In the genomic region with DNA sequence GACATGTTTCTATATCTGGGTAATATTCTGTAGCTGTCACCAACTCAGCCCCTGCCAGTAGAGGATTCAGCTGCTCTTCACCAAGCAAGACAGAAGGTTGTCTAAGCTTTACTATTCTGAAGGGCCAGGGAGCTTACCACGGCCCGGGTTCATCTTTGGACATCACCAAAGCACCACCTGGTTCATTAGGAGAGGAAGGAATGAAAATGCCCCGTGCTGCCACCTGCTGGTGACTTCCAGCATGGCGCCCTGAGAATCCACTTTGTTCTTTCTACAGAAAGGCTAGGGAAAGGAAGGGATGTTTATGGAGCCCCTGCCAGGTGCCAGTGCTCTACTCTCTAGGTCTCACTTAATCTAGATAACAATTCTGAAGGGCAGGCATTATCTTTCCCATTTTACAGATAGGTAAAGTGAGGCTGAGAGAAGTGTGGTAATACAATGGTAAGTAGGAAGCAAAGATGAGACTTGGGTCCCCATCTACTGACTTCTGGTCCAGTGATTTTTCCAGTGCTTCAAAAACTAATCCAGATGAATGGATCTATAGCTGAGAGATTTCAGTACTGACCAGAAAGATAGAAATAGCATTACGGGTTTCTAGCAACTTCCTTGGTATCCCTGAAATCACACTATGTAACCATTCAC, we compare ENCODE assay signal across 8 cellular contexts.
A peak's percentile ranks its signal among the peaks of the same experiment; 100 is the strongest.
DNase-seq lines count a peak whose midpoint lies in the region; ATAC-seq and TF ChIP-seq lines count a peak whose summit lies in the region.

No MANE protein-coding gene starts in this region.

- no peak overlapping the region for H3K9ac ChIP-seq in SK-N-SH

- no peaks in the 10 kb centered on the region for H3F3A ChIP-seq in SK-N-SH (replicated peaks; ENCODE audit: insufficient read depth)

- WGBS in SK-N-SH (ENCODE audit: low lambda C conversion rate): 16% methylated on average over 5 of the region's 5 CpGs
- WGBS in adrenal gland, 4 donors: 20 to 47% (median 26%) methylated on average over 3 to 5 of the region's 5 CpGs
- WGBS in hepatocyte (ENCODE audit: low lambda C conversion rate, missing lambda C conversion rate): 26% methylated on average over 5 of the region's 5 CpGs
- 19 to 28% (median 24%) methylated on average over 5 of the region's 5 CpGs for WGBS in spleen, 5 donors

- H3K4me2 ChIP-seq in SK-N-SH (no peak overlapping the region), hepatocyte (no peak overlapping the region)

- intact Hi-C loops in adrenal gland (cut with DNase I): loop anchor here (2.0 to 5.0 kb wide), 2 partner anchors 124 to 125 kb away; no protein-coding TSS in a partner anchor
- intact Hi-C loops in spleen (cut with DNase I; ENCODE audit: low total_unique reads): no loop called here

- H3K27me3 ChIP-seq in SK-N-SH (ENCODE audit: insufficient read depth) (peaks cover 1% of the 10 kb centered on the region; the same call in 1 of the 2 replicates), adrenal gland (no peaks in the 10 kb centered on the region), hepatocyte (peaks cover 5% of the 10 kb centered on the region), spleen (replicated peaks in 1 of 7) (peaks cover 0 to 4% (median 0%) of the 10 kb centered on the region in 7 donors)

- H3K9me2 ChIP-seq in SK-N-SH (no peaks in the 10 kb centered on the region), hepatocyte (replicated peaks; ENCODE audit: insufficient read depth) (no peaks in the 10 kb centered on the region)

- ATAC-seq in GM19328 (IDR thresholded peaks at IDR 0.05; ENCODE audit: unreplicated experiment): no peak

- H2AFZ ChIP-seq in SK-N-SH (ENCODE audit: low read depth): no peak overlapping the region
- no peak overlapping the region for H2AFZ ChIP-seq in hepatocyte

- no peak for TF ChIP-seq EP300 in SK-N-SH (IDR thresholded peaks at IDR 0.05; ENCODE audit: borderline replicate concordance in 1 of 2, low read depth in 1 of 2, low read length in 1 of 2)

- POLR2A ChIA-PET in SK-N-SH (lab: Yijun Ruan, JAX): interaction anchor here (0.8 kb wide), 1 partner anchor 16 kb away, joined by 3 read pairs; no protein-coding TSS in a partner anchor

- peak; percentile 76 for TF ChIP-seq RAD21 in SK-N-SH (IDR thresholded peaks at IDR 0.05; ENCODE audit: low read length)

- DNase-seq in DMS114 treated with DMSO at 0.1 percent for 48 hours (lab: John Stamatoyannopoulos, UW; ENCODE audit: unreplicated experiment): peak; percentile 32
- DNase-seq in GM20000 (ENCODE audit: low spot score): peak; percentile 65
- DNase-seq in Jurkat, Clone E6-1 (ENCODE audit: low read depth, low spot score): peak; percentile 10
- DNase-seq in SK-N-SH: peak; percentile 68
- DNase-seq in adrenal gland: peak; percentile 53 to 92 (median 77)
- peak; percentile 62 for DNase-seq in hepatocyte (ENCODE audit: low spot score)
- peak; percentile 83 for DNase-seq in spleen

- H4K20me1 ChIP-seq in SK-N-SH (ENCODE audit: insufficient read depth) (no peaks in the 10 kb centered on the region), hepatocyte (ENCODE audit: insufficient read depth, poor library complexity, severe bottlenecking) (no peaks in the 10 kb centered on the region)

- H3K9me3 ChIP-seq in SK-N-SH (no peaks in the 10 kb centered on the region), adrenal gland (replicated peaks in 1 of 3) (no peaks in the 10 kb centered on the region), hepatocyte (ENCODE audit: low read depth) (no peaks in the 10 kb centered on the region), spleen (no peaks in the 10 kb centered on the region)

- no peaks in the 10 kb centered on the region; a peak in 1 of 4 replicates for H3K4me1 ChIP-seq in SK-N-SH (ENCODE audit: control insufficient read depth in 1 of 2, insufficient read depth in 2 of 2, low read depth in 1 of 2, low read length in 1 of 2)
- no peaks in the 10 kb centered on the region for H3K4me1 ChIP-seq in adrenal gland (replicated peaks in 1 of 2)
- H3K4me1 ChIP-seq in hepatocyte (ENCODE audit: insufficient read depth): no peaks in the 10 kb centered on the region
- no peaks in the 10 kb centered on the region for H3K4me1 ChIP-seq in spleen

- H3K79me2 ChIP-seq in SK-N-SH (ENCODE audit: insufficient read depth) (no peaks in the 10 kb centered on the region), hepatocyte (no peaks in the 10 kb centered on the region)

- no peak overlapping the region for H3K4me3 ChIP-seq in Jurkat, Clone E6-1 (ENCODE audit: low read length)
- H3K4me3 ChIP-seq in SK-N-SH (ENCODE audit: low read depth in 2 of 2, low read length in 1 of 2) (no peak overlapping the region), adrenal gland (no peak overlapping the region), hepatocyte (no peak overlapping the region), spleen (no peak overlapping the region)

- H3K36me3 ChIP-seq in SK-N-SH (replicated peaks in 1 of 2; ENCODE audit: control insufficient read depth in 1 of 2, insufficient read depth in 2 of 2, low read length in 1 of 2): no peaks in the 10 kb centered on the region
- H3K36me3 ChIP-seq in adrenal gland (replicated peaks in 1 of 2): no peaks in the 10 kb centered on the region
- H3K36me3 ChIP-seq in hepatocyte (replicated peaks; ENCODE audit: insufficient read depth, low read depth): no peaks in the 10 kb centered on the region
- no peaks in the 10 kb centered on the region for H3K36me3 ChIP-seq in spleen

- TF ChIP-seq POLR2A in adrenal gland (IDR thresholded peaks at IDR 0.05) (no peak), spleen (IDR thresholded peaks at IDR 0.05) (no peak)

- H3K27ac ChIP-seq in SK-N-SH (ENCODE audit: low read depth in 2 of 2, low read length in 1 of 2) (no peak overlapping the region), adrenal gland (no peak overlapping the region), hepatocyte (no peak overlapping the region), spleen (no peak overlapping the region)

- TF ChIP-seq CTCF in GM20000 (IDR thresholded peaks at IDR 0.05; ENCODE audit: extremely low read depth, missing control alignments) (peak; percentile 89), SK-N-SH (IDR thresholded peaks at IDR 0.05) (peak; percentile 94), adrenal gland (IDR thresholded peaks at IDR 0.05) (peak; percentile 73 to 95 (median 82)), hepatocyte (IDR thresholded peaks at IDR 0.05; ENCODE audit: poor library complexity) (peak; percentile 84), spleen (IDR thresholded peaks at IDR 0.05 in 8 of 11, conservative IDR thresholded peaks at IDR 0.05 in 3 of 11) (peak; percentile 44 to 91 (median 84))

- CTCF ChIA-PET in SK-N-SH (lab: Yijun Ruan, JAX): interaction anchor here (0.6 to 10.1 kb wide), 35 partner anchors 9 to 218 kb away, joined by 3 to 97 read pairs (median 5); no protein-coding TSS in a partner anchor

TF ChIP-seq in SK-N-SH, 30 proteins besides CTCF, POLR2A, EP300 and RAD21:
- TF ChIP-seq SMC3 (IDR thresholded peaks at IDR 0.05; ENCODE audit: low read depth, low read length) (peak; percentile 81), GATA2 (CRISPR knock-in tag; IDR thresholded peaks at IDR 0.05) (no peak), FOXJ3 (CRISPR knock-in tag; IDR thresholded peaks at IDR 0.05) (no peak), EZH2phosphoT487 (IDR thresholded peaks at IDR 0.05; ENCODE audit: borderline replicate concordance, low read depth) (no peak), FOSL2 (IDR thresholded peaks at IDR 0.05; ENCODE audit: borderline replicate concordance, low read depth) (no peak), JUND (IDR thresholded peaks at IDR 0.05) (no peak), POLR2AphosphoS5 (IDR thresholded peaks at IDR 0.05; ENCODE audit: low read depth, low read length) (no peak)

Comparison
In these comparisons a context has a peak if more than half of its experiments do, and no peak if none do; other contexts are left out.
1. DNase-seq: peak in every context shown above with its lines; median percentile 83 in spleen; 77 in adrenal gland; 68 in SK-N-SH; 65 in GM20000; 62 in hepatocyte; 32 in DMS114 treated with DMSO at 0.1 percent for 48 hours; 10 in Jurkat, Clone E6-1.